ENCODE assay signal across 10 cellular contexts in genomic region chr5:75847561-75848021, GRCh38.
A peak's percentile ranks its signal among the peaks of the same experiment; 100 is the strongest.
DNase-seq lines count a peak whose midpoint lies in the region; ATAC-seq lines count a peak whose summit lies in the region.
"Had no signal": no experiment of that assay in that cellular context is flagged by ENCODE, and none has a peak within 500 bp of the region (broad histone marks: within the 10 kb centered on the region; RNA-seq: fewer than 3 reads in every experiment).

No MANE protein-coding gene starts in this region.

- DNase-seq in naive B cell (peak; percentile 48), putamen (ENCODE audit: low spot score) (no peak), substantia nigra (lab: John Stamatoyannopoulos, UW) (no peak), HCEC 1CT (no peak), HUDEP-2 (lab: John Stamatoyannopoulos, UW; ENCODE audit: unreplicated experiment in 76 of 76) (no peak)
- DNase-seq: NCI-H226, T-helper 2 cell had no signal

- H3K36me3 Mint-ChIP-seq in naive B cell, result no peaks in the 10 kb centered on the region

- peaks cover 0 to 2% (median 0%) of the 10 kb centered on the region in 7 donors for H3K9me3 Mint-ChIP-seq in naive B cell

- H3K27ac Mint-ChIP-seq in naive B cell, result peak overlapping the region; percentile 12 to 94 (median 54)

- H3K4me3 Mint-ChIP-seq in naive B cell, result peak overlapping the region; percentile 1 to 80 (median 54)

- H3K4me1 Mint-ChIP-seq in naive B cell, result peaks cover 34 to 45% (median 45%) of the 10 kb centered on the region in 3 donors

- H3K27ac ChIP-seq in substantia nigra (ENCODE audit: low read depth, low read length, poor library complexity, severe bottlenecking), result no peak overlapping the region

- ATAC-seq in GM19035 (IDR thresholded peaks at IDR 0.05; ENCODE audit: unreplicated experiment) (peak; percentile 83), HG02759 (IDR thresholded peaks at IDR 0.05; ENCODE audit: unreplicated experiment) (peak; percentile 89), HG03558 (IDR thresholded peaks at IDR 0.05; ENCODE audit: extremely low read depth, unreplicated experiment) (peak; percentile 87), naive B cell (ENCODE audit: low read depth in 2 of 2) (peak; percentile 92)

- H3K27me3 Mint-ChIP-seq in naive B cell, result no peaks in the 10 kb centered on the region
